Comparison of ENCODE assay signal across 1 cellular context in genomic region chr4:83686166-83686565, GRCh38.
TF ChIP-seq lines count a peak whose summit lies in the region.

No MANE protein-coding gene starts in this region.

TF ChIP-seq in SK-N-SH, 30 proteins besides CTCF, POLR2A, EP300 and RAD21 (continued from another document):
- no peak for TF ChIP-seq SIN3A (IDR thresholded peaks at IDR 0.05; ENCODE audit: borderline replicate concordance, low read depth, low read length)
- no peak for TF ChIP-seq FOXJ3 (CRISPR knock-in tag; IDR thresholded peaks at IDR 0.05)
- TF ChIP-seq, protein P1, sequence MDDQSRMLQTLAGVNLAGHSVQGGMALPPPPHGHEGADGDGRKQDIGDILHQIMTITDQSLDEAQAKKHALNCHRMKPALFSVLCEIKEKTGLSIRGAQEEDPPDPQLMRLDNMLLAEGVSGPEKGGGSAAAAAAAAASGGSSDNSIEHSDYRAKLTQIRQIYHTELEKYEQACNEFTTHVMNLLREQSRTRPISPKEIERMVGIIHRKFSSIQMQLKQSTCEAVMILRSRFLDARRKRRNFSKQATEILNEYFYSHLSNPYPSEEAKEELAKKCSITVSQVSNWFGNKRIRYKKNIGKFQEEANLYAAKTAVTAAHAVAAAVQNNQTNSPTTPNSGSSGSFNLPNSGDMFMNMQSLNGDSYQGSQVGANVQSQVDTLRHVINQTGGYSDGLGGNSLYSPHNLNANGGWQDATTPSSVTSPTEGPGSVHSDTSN (IDR thresholded peaks at IDR 0.05) = no peak
- TF ChIP-seq TEAD4 (IDR thresholded peaks at IDR 0.05; ENCODE audit: borderline replicate concordance, insufficient read depth) = no peak
